Comparison of ENCODE assay signal across 27 cellular contexts in genomic region chr2:201347154-201347553, GRCh38.
"Had no signal": no experiment of that assay in that cellular context is flagged by ENCODE, and none has a peak within 500 bp of the region (broad histone marks: within the 10 kb centered on the region; RNA-seq: fewer than 3 reads in every experiment).

No MANE protein-coding gene starts in this region.

- H3K9me3 Mint-ChIP-seq: activated CD4-positive, alpha-beta memory T cell treated with anti-CD3 and anti-CD28 coated beads for 36 hours; activated CD4-positive, alpha-beta T cell treated with anti-CD3 and anti-CD28 coated beads, Interleukin-2, amount 10 ng/mL, durations not matched to agents 7 days and 5 days; activated naive CD4-positive, alpha-beta T cell treated with anti-CD3 and anti-CD28 coated beads, Interleukin-2, amount 50 U/mL, for 72 hours; activated naive CD8-positive, alpha-beta T cell treated with anti-CD3 and anti-CD28 coated beads, Interleukin-2, amount 50 U/mL, for 24 hours; activated T-cell treated with anti-CD3 and anti-CD28 coated beads, Interleukin-2, amount 50 U/mL, for 4 hours; brain; IgD-negative memory B cell; WTC11 had no signal

- DNase-seq: activated CD4-positive, alpha-beta memory T cell treated with anti-CD3 and anti-CD28 coated beads for 36 hours; activated CD4-positive, alpha-beta T cell treated with anti-CD3 and anti-CD28 coated beads, Interleukin-2, amount 10 ng/mL, durations not matched to agents 7 days and 5 days; activated CD4-positive, CD25-positive, alpha-beta regulatory T cell treated with anti-CD3 and anti-CD28 coated beads, Interleukin-2, amount 50 U/mL, for 72 hours; activated CD8-positive, alpha-beta memory T cell treated with anti-CD3 and anti-CD28 coated beads for 24 hours; activated effector memory CD4-positive, alpha-beta T cell treated with anti-CD3 and anti-CD28 coated beads, Interleukin-2, amount 50 U/mL, for 16 hours; activated naive CD4-positive, alpha-beta T cell treated with Interleukin-2 at 50 U/mL for 16 hours; activated naive CD8-positive, alpha-beta T cell treated with anti-CD3 and anti-CD28 coated beads, Interleukin-2, amount 50 U/mL, for 24 hours; activated T-cell treated with anti-CD3 and anti-CD28 coated beads, Interleukin-2, amount 50 U/mL, for 4 hours; amygdala; MM.1S; NCI-H1048; NCI-H1417; NCI-H1930; NCI-H2107; NCI-H2171 treated with DMSO at 0.1 percent for 48 hours; NCI-H345; NCI-H510A; NCI-H526 treated with DMSO at 0.1 percent for 48 hours; Peyer's patch; SHP77; SW 1271 had no signal

- H3K27me3 Mint-ChIP-seq: activated CD4-positive, alpha-beta memory T cell treated with anti-CD3 and anti-CD28 coated beads for 36 hours; activated CD4-positive, alpha-beta T cell treated with anti-CD3 and anti-CD28 coated beads, Interleukin-2, amount 10 ng/mL, durations not matched to agents 7 days and 5 days; activated naive CD8-positive, alpha-beta T cell treated with anti-CD3 and anti-CD28 coated beads, Interleukin-2, amount 50 U/mL, for 24 hours; brain; IgD-negative memory B cell had no signal

- H3K36me3 ChIP-seq: SJSA1 had no signal

- H3K27ac Mint-ChIP-seq: activated CD4-positive, alpha-beta memory T cell treated with anti-CD3 and anti-CD28 coated beads for 36 hours; activated CD4-positive, alpha-beta T cell treated with anti-CD3 and anti-CD28 coated beads, Interleukin-2, amount 10 ng/mL, durations not matched to agents 7 days and 5 days; activated naive CD4-positive, alpha-beta T cell treated with anti-CD3 and anti-CD28 coated beads, Interleukin-2, amount 50 U/mL, for 72 hours; activated naive CD8-positive, alpha-beta T cell treated with anti-CD3 and anti-CD28 coated beads, Interleukin-2, amount 50 U/mL, for 24 hours; brain; WTC11 had no signal

- H3K36me3 Mint-ChIP-seq: WTC11 had no signal

- H3K4me2 ChIP-seq: KMS-11 had no signal

- H3K27me3 ChIP-seq: Peyer's patch, SJSA1 had no signal

- H3K4me1 Mint-ChIP-seq: activated naive CD8-positive, alpha-beta T cell treated with anti-CD3 and anti-CD28 coated beads, Interleukin-2, amount 50 U/mL, for 24 hours; brain had no signal

- H3K4me3 Mint-ChIP-seq: activated CD4-positive, alpha-beta memory T cell treated with anti-CD3 and anti-CD28 coated beads for 36 hours; activated CD4-positive, alpha-beta T cell treated with anti-CD3 and anti-CD28 coated beads, Interleukin-2, amount 10 ng/mL, durations not matched to agents 7 days and 5 days; activated naive CD8-positive, alpha-beta T cell treated with anti-CD3 and anti-CD28 coated beads, Interleukin-2, amount 50 U/mL, for 24 hours; activated T-cell treated with anti-CD3 and anti-CD28 coated beads, Interleukin-2, amount 50 U/mL, for 4 hours; brain; IgD-negative memory B cell; WTC11 had no signal

- H3K27ac ChIP-seq: KMS-11, Peyer's patch, SJSA1 had no signal

- H3K4me1 ChIP-seq: Peyer's patch, SJSA1 had no signal

- H3K4me3 ChIP-seq: Peyer's patch, SJSA1 had no signal

- H3K9me3 ChIP-seq: Peyer's patch, SJSA1 had no signal
